Comparison of ENCODE assay signal across 9 cellular contexts in genomic region chr17:42337442-42337841, GRCh38. TPM values are rescaled to one million over a fixed set of nuclear protein-coding genes. Genes with fewer than 3 reads are reported as not detected.
A peak's percentile ranks its signal among the peaks of the same experiment; 100 is the strongest.
DNase-seq lines count a peak whose midpoint lies in the region; ATAC-seq and TF ChIP-seq lines count a peak whose summit lies in the region.
"Had no signal": no experiment of that assay in that cellular context is flagged by ENCODE, and none has a peak within 500 bp of the region (broad histone marks: within the 10 kb centered on the region; RNA-seq: fewer than 3 reads in every experiment).

No MANE protein-coding gene starts in this region.

- peaks cover 1% of the 10 kb centered on the region; the same call in 1 of the 2 replicates for H3K4me1 ChIP-seq in HEK293 (ENCODE audit: control insufficient read depth, insufficient read depth, low read length)
- no peaks in the 10 kb centered on the region for H3K4me1 ChIP-seq in mucosa of descending colon (ENCODE audit: low read depth)

- DNase-seq in AG10803 (ENCODE audit: low read depth) (peak; percentile 99), mucosa of descending colon (peak in 2 of 3 donors; percentile 30), left ventricle myocardium superior (no peak), KG1 (lab: John Stamatoyannopoulos, UW) (no peak), posterior cingulate gyrus (no peak)
- peak; percentile 87 for DNase-seq in activated CD8-positive, alpha-beta T cell treated with anti-CD3 and anti-CD28 coated beads, Interleukin-2, amount 10 ng/mL, durations not matched to agents 7 days and 5 days
- DNase-seq: OCI-M1 had no signal

- ATAC-seq in activated CD8-positive, alpha-beta T cell treated with anti-CD3 and anti-CD28 coated beads, Interleukin-2, amount 10 ng/mL, durations not matched to agents 7 days and 5 days: peak; percentile 83
- ATAC-seq in mucosa of descending colon (peak; percentile 61), left ventricle myocardium superior (no peak), HG03460 (IDR thresholded peaks at IDR 0.05; ENCODE audit: unreplicated experiment) (no peak)

- POLR2A ChIA-PET in HEK293 (lab: Yijun Ruan, JAX): no interaction called here
- POLR2A ChIA-PET in activated CD8-positive, alpha-beta T cell treated with anti-CD3 and anti-CD28 coated beads, Interleukin-2, amount 10 ng/mL, durations not matched to agents 7 days and 5 days (lab: Charles Lee): interaction anchor here (0.6 to 1.4 kb wide), 5 partner anchors 51 to 156 kb away, joined by 3 to 16 read pairs (median 3); partner anchors contain the start of gene STAT3

- peak overlapping the region; percentile 81 for H3K27ac Mint-ChIP-seq in activated CD8-positive, alpha-beta T cell treated with anti-CD3 and anti-CD28 coated beads, Interleukin-2, amount 10 ng/mL, durations not matched to agents 7 days and 5 days

- H3K36me3 Mint-ChIP-seq in activated CD8-positive, alpha-beta T cell treated with anti-CD3 and anti-CD28 coated beads, Interleukin-2, amount 10 ng/mL, durations not matched to agents 7 days and 5 days (ENCODE audit: low read depth): peaks cover 67% of the 10 kb centered on the region

- H3K9me3 ChIP-seq in HEK293 (ENCODE audit: control insufficient read depth, insufficient read depth, low read depth, low read length): no peaks in the 10 kb centered on the region
- H3K9me3 ChIP-seq in mucosa of descending colon: no peaks in the 10 kb centered on the region

- intact Hi-C loops in mucosa of descending colon (cut with DNase I, micrococcal nuclease) (no loop called here), left ventricle myocardium superior (cut with micrococcal nuclease) (no loop called here), posterior cingulate gyrus (cut with DNase I) (no loop called here)

- no peak for TF ChIP-seq CTCF in AG10803 (conservative IDR thresholded peaks at IDR 0.05; ENCODE audit: low read length)
- no peak for TF ChIP-seq CTCF in HEK293 (tag by site-specific recombination; IDR thresholded peaks at IDR 0.05)
- TF ChIP-seq CTCF in mucosa of descending colon (IDR thresholded peaks at IDR 0.05): no peak

- no peak overlapping the region for H3K27ac ChIP-seq in HEK293 (ENCODE audit: extremely low read depth, low read depth, low read length)

- peaks cover 49 to 83% of the 10 kb centered on the region in 2 experiments for H3K36me3 ChIP-seq in HEK293 (ENCODE audit: control insufficient read depth in 2 of 2, insufficient read depth in 1 of 2, low read length in 2 of 2)
- peaks cover 8% of the 10 kb centered on the region for H3K36me3 ChIP-seq in mucosa of descending colon (ENCODE audit: low read depth)

- H3K9me3 Mint-ChIP-seq in activated CD8-positive, alpha-beta T cell treated with anti-CD3 and anti-CD28 coated beads, Interleukin-2, amount 10 ng/mL, durations not matched to agents 7 days and 5 days (ENCODE audit: insufficient read depth): no peaks in the 10 kb centered on the region

- CTCF ChIA-PET in HEK293 (lab: Yijun Ruan, JAX): no interaction called here
- CTCF ChIA-PET in activated CD8-positive, alpha-beta T cell treated with anti-CD3 and anti-CD28 coated beads, Interleukin-2, amount 10 ng/mL, durations not matched to agents 7 days and 5 days (lab: Charles Lee): interaction anchor here (0.6 to 1.3 kb wide), 15 partner anchors 11 to 190 kb away, joined by 3 to 12 read pairs (median 4); partner anchors contain the start of gene STAT3

- peak overlapping the region; percentile 51 for H3K4me3 Mint-ChIP-seq in activated CD8-positive, alpha-beta T cell treated with anti-CD3 and anti-CD28 coated beads, Interleukin-2, amount 10 ng/mL, durations not matched to agents 7 days and 5 days

- H3K4me1 Mint-ChIP-seq in activated CD8-positive, alpha-beta T cell treated with anti-CD3 and anti-CD28 coated beads, Interleukin-2, amount 10 ng/mL, durations not matched to agents 7 days and 5 days (ENCODE audit: low read depth): peaks cover 67% of the 10 kb centered on the region

- no peaks in the 10 kb centered on the region for H3K27me3 Mint-ChIP-seq in activated CD8-positive, alpha-beta T cell treated with anti-CD3 and anti-CD28 coated beads, Interleukin-2, amount 10 ng/mL, durations not matched to agents 7 days and 5 days (ENCODE audit: low read depth)

- H3K4me3 ChIP-seq in AG10803 (ENCODE audit: low read length) (no peak overlapping the region), HEK293 (ENCODE audit: low read depth, low read length) (no peak overlapping the region), mucosa of descending colon (no peak overlapping the region)

TF ChIP-seq in HEK293, 187 proteins besides CTCF, POLR2A, EP300 and RAD21:
- peak; percentile 63; the same call in 1 of the 2 replicates for TF ChIP-seq ZNF449 (tag by site-specific recombination; IDR thresholded peaks at IDR 0.05)
- TF ChIP-seq ZNF488 (tag by site-specific recombination; IDR thresholded peaks at IDR 0.05): no peak
- TF ChIP-seq ZNF549 (tag by site-specific recombination; IDR thresholded peaks at IDR 0.05): no peak
- no peak for TF ChIP-seq ZNF837 (tag by site-specific recombination; IDR thresholded peaks at IDR 0.05)

RNA-seq across cellular contexts. Expression of gene STAT5A, which starts 49.1 kb away (rescaled TPM):
- 100 to 1,000 TPM; 117 to 119 TPM for total RNA-seq in activated CD8-positive, alpha-beta T cell treated with anti-CD3 and anti-CD28 coated beads, Interleukin-2, amount 10 ng/mL, durations not matched to agents 7 days and 5 days
- total RNA-seq in mucosa of descending colon (10 to 100 TPM; 26.4 to 53.7 (median 29.7) TPM), left ventricle myocardium superior (13.8 TPM)

RNA-seq across cellular contexts. Expression of gene STAT3, which starts 50.8 kb away (rescaled TPM):
- 100 to 1,000 TPM in 1 of 2 experiments, 10 to 100 TPM in 1; 94.7 to 101 TPM for total RNA-seq in activated CD8-positive, alpha-beta T cell treated with anti-CD3 and anti-CD28 coated beads, Interleukin-2, amount 10 ng/mL, durations not matched to agents 7 days and 5 days
- 100 to 1,000 TPM; 158 to 230 (median 227) TPM for total RNA-seq in mucosa of descending colon
- 146 TPM for total RNA-seq in left ventricle myocardium superior

Comparison
In these comparisons a context has a peak if more than half of its experiments do, and no peak if none do; other contexts are left out.
1. DNase-seq: peak in AG10803 (single experiment), activated CD8-positive, alpha-beta T cell treated with anti-CD3 and anti-CD28 coated beads, Interleukin-2, amount 10 ng/mL, durations not matched to agents 7 days and 5 days (single experiment) and mucosa of descending colon (2 of 3); none in left ventricle myocardium superior (single experiment), KG1 (single experiment) and posterior cingulate gyrus (0 of 10).
2. ATAC-seq: peak in activated CD8-positive, alpha-beta T cell treated with anti-CD3 and anti-CD28 coated beads, Interleukin-2, amount 10 ng/mL, durations not matched to agents 7 days and 5 days (single experiment) and mucosa of descending colon (single experiment); none in left ventricle myocardium superior (single experiment) and HG03460 (single experiment).